Comparison of ENCODE assay signal across 1 cellular context in the genomic region with DNA sequence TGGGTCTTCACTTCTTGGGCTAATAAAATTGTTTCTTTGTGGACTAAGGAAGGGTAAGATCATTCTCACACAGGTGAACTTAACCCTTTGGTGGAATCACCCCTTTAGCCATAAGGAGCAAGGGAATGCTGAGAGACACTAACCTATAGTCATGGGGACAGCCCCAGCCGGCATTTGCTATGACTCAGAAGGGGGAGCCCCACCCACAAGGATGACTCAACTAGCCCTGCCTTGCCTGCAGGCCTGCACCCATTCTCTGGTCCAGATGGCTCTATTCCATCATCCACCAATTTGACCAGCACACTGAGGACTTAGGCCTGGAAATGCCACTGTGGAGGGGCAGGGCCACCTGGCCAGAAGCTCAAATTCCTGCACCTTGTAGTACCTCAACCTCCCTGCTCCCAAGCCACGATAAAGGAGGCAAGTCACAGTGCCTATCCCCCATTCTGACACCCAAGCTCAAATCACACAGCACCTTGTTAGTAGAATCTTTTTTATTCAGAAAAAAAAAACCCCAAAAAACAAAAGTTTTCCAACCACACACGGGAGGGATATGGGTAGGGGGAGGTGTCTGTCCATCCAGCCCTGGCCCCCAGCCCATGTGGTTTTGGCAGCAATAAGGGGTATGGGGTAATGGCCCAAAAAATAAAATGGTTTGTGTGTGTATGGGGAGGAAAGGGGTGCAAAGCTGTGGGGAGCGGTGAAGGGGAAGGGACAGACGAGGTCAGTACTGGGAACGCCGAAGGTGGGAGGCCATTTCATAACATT.
TF ChIP-seq lines count a peak whose summit lies in the region.

No MANE protein-coding gene starts in this region.

TF ChIP-seq in endothelial cell of umbilical vein, 7 proteins besides CTCF, POLR2A, EP300 and RAD21:
- TF ChIP-seq MYC (IDR thresholded peaks at IDR 0.05; ENCODE audit: low read depth, low read length): no peak
- TF ChIP-seq FOS (IDR thresholded peaks at IDR 0.05; ENCODE audit: borderline replicate concordance, insufficient read depth, low read length): peak; percentile 98
- TF ChIP-seq, protein P1, sequence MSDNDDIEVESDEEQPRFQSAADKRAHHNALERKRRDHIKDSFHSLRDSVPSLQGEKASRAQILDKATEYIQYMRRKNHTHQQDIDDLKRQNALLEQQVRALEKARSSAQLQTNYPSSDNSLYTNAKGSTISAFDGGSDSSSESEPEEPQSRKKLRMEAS (IDR thresholded peaks at IDR 0.05; ENCODE audit: insufficient read depth, insufficient read length): no peak
- no peak for TF ChIP-seq EZH2 (IDR thresholded peaks at IDR 0.05; ENCODE audit: borderline replicate concordance, low read depth, low read length, severe bottlenecking)
- TF ChIP-seq JUN (IDR thresholded peaks at IDR 0.05; ENCODE audit: borderline replicate concordance, insufficient read depth, insufficient read length, low read depth): peak; percentile 78
- no peak for TF ChIP-seq GATA2 (IDR thresholded peaks at IDR 0.05; ENCODE audit: insufficient read depth, insufficient read length, low read depth, low read length)
- no peak for TF ChIP-seq POLR2AphosphoS5 (IDR thresholded peaks at IDR 0.05; ENCODE audit: insufficient read depth, low read depth, low read length)
